In the genomic region with DNA sequence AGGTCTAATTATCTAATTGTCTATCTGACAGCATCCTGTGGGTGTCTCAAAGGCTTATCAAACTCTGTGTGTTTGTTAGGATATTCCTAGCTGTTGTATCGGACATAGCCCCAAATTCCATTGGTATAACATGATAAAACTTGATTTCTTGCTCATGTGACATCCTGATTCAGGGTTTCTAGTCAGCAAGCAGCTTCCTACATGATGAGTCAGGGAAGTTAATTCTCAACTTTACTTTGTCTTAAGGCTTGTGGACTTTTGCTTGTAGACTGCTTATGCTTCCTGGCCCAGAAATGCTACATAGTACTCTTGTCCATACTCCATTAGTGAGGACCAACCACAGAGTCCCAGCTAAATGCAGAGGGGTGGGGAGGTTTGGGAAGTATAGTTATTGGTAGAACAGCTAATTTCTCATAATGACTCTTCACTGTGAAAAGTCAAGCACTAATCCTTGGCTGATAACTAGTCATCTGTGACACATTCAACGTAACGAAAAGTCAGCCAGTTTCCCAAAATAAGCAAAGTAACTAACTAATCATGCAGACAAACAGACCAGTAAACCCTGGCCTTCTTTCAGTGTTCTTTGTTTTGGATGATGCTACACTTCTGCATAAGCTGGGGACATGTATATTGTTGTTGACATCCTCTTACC, we compare ENCODE assay signal across 18 cellular contexts. TPM values are rescaled to one million over a fixed set of nuclear protein-coding genes. Genes with fewer than 3 reads are reported as not detected.
A peak's percentile ranks its signal among the peaks of the same experiment; 100 is the strongest.
DNase-seq lines count a peak whose midpoint lies in the region; ATAC-seq and TF ChIP-seq lines count a peak whose summit lies in the region.
"Had no signal": no experiment of that assay in that cellular context is flagged by ENCODE, and none has a peak within 500 bp of the region (broad histone marks: within the 10 kb centered on the region; RNA-seq: fewer than 3 reads in every experiment).

No MANE protein-coding gene starts in this region.

- peaks cover 25% of the 10 kb centered on the region for H3K4me1 Mint-ChIP-seq in osteocyte (ENCODE audit: unreplicated experiment)
- H3K4me1 Mint-ChIP-seq: activated naive CD8-positive, alpha-beta T cell treated with anti-CD3 and anti-CD28 coated beads for 36 hours had no signal

- H3K27ac Mint-ChIP-seq in osteocyte (ENCODE audit: unreplicated experiment), result peak overlapping the region; percentile 45
- H3K27ac Mint-ChIP-seq: activated naive CD8-positive, alpha-beta T cell treated with anti-CD3 and anti-CD28 coated beads for 36 hours had no signal

- no peak overlapping the region for H3K4me3 ChIP-seq in fibroblast of lung (replicated peaks in 1 of 4; ENCODE audit: control extremely low read depth in 1 of 4, insufficient read depth in 1 of 4, low read depth in 3 of 4, low read length in 4 of 4)
- H3K4me3 ChIP-seq in stomach, result no peak overlapping the region
- no peak overlapping the region for H3K4me3 ChIP-seq in esophagus muscularis mucosa
- H3K4me3 ChIP-seq: coronary artery, gastroesophageal sphincter, SJSA1, skin epidermis, suprapubic skin had no signal

- no peak overlapping the region for H3K4me3 Mint-ChIP-seq in osteocyte (ENCODE audit: unreplicated experiment)
- H3K4me3 Mint-ChIP-seq: activated naive CD8-positive, alpha-beta T cell treated with anti-CD3 and anti-CD28 coated beads for 36 hours had no signal

- H3K79me2 ChIP-seq in fibroblast of lung (ENCODE audit: control insufficient read depth, insufficient read depth, low read length), result no peaks in the 10 kb centered on the region

- in situ Hi-C loops in G401 (cut with HindIII; ENCODE audit: low sequenced_read_pairs), result no loop called here

- no peaks in the 10 kb centered on the region for H3K36me3 ChIP-seq in fibroblast of lung (ENCODE audit: control insufficient read depth, insufficient read depth, low read length)
- no peaks in the 10 kb centered on the region for H3K36me3 ChIP-seq in stomach
- no peaks in the 10 kb centered on the region for H3K36me3 ChIP-seq in esophagus muscularis mucosa
- H3K36me3 ChIP-seq: gastroesophageal sphincter, SJSA1, suprapubic skin had no signal

- H3K9me3 ChIP-seq in fibroblast of lung (ENCODE audit: control insufficient read depth, insufficient read depth, low read depth, low read length), result no peaks in the 10 kb centered on the region
- H3K9me3 ChIP-seq in stomach, result no peaks in the 10 kb centered on the region
- H3K9me3 ChIP-seq in esophagus muscularis mucosa, result no peaks in the 10 kb centered on the region
- H3K9me3 ChIP-seq: gastroesophageal sphincter, SJSA1, suprapubic skin had no signal

- H2AFZ ChIP-seq in fibroblast of lung (ENCODE audit: low read length), result no peak overlapping the region

- no peaks in the 10 kb centered on the region for H3K4me1 ChIP-seq in fibroblast of lung (ENCODE audit: control insufficient read depth, extremely low read depth, insufficient read depth, low read length)
- H3K4me1 ChIP-seq in stomach, result no peaks in the 10 kb centered on the region
- no peaks in the 10 kb centered on the region for H3K4me1 ChIP-seq in esophagus muscularis mucosa
- H3K4me1 ChIP-seq: gastroesophageal sphincter, SJSA1, suprapubic skin had no signal

- TF ChIP-seq EP300 in stomach (IDR thresholded peaks at IDR 0.05), result no peak
- TF ChIP-seq EP300 in esophagus muscularis mucosa (IDR thresholded peaks at IDR 0.05), result no peak

- H3K27ac ChIP-seq in fibroblast of lung (ENCODE audit: insufficient read depth, low read length) (no peak overlapping the region), stomach (no peak overlapping the region), esophagus muscularis mucosa (replicated peaks in 1 of 4) (no peak overlapping the region)
- H3K27ac ChIP-seq: coronary artery, gastroesophageal sphincter, SJSA1, skin epidermis, suprapubic skin had no signal

- no peak overlapping the region for H3K9ac ChIP-seq in fibroblast of lung (ENCODE audit: insufficient read depth, low read length)

- H3K27me3 ChIP-seq in fibroblast of lung (ENCODE audit: control insufficient read depth, insufficient read depth, low read length), result no peaks in the 10 kb centered on the region
- H3K27me3 ChIP-seq in stomach, result no peaks in the 10 kb centered on the region
- no peaks in the 10 kb centered on the region for H3K27me3 ChIP-seq in esophagus muscularis mucosa
- H3K27me3 ChIP-seq: gastroesophageal sphincter, SJSA1, suprapubic skin had no signal

- intact Hi-C loops in stomach (cut with DNase I; ENCODE audit: low total_unique reads), result no loop called here
- intact Hi-C loops in esophagus muscularis mucosa (cut with DNase I), result no loop called here

- 55 to 74% (median 65%) methylated on average over 3 of the region's 3 CpGs for WGBS in stomach, 5 donors
- 66% methylated on average over 3 of the region's 3 CpGs for WGBS in esophagus muscularis mucosa

- no peaks in the 10 kb centered on the region for H3K36me3 Mint-ChIP-seq in osteocyte (ENCODE audit: unreplicated experiment)
- H3K36me3 Mint-ChIP-seq: activated naive CD8-positive, alpha-beta T cell treated with anti-CD3 and anti-CD28 coated beads for 36 hours had no signal

- no peaks in the 10 kb centered on the region for H3K27me3 Mint-ChIP-seq in osteocyte (ENCODE audit: unreplicated experiment)
- H3K27me3 Mint-ChIP-seq: activated naive CD8-positive, alpha-beta T cell treated with anti-CD3 and anti-CD28 coated beads for 36 hours had no signal

- TF ChIP-seq POLR2A in stomach (IDR thresholded peaks at IDR 0.05) (no peak), esophagus muscularis mucosa (IDR thresholded peaks at IDR 0.05; ENCODE audit: low read depth) (no peak)

- DNase-seq in G401 (ENCODE audit: low spot score) (peak; percentile 18), RKO (ENCODE audit: low spot score) (peak; percentile 60), fibroblast of lung (ENCODE audit: low read depth in 2 of 2) (peak; percentile 66 to 76), osteocyte (ENCODE audit: extremely low spot score, unreplicated experiment) (no peak), stomach (no peak), esophagus muscularis mucosa (ENCODE audit: extremely low spot score) (no peak)
- DNase-seq in activated effector memory CD4-positive, alpha-beta T cell treated with Interleukin-2 at 50 U/mL for 16 hours, result no peak
- DNase-seq: activated naive CD8-positive, alpha-beta T cell treated with anti-CD3 and anti-CD28 coated beads for 36 hours; C1 segment of cervical spinal cord; left cardiac atrium; NCI-H1436 had no signal

- no peaks in the 10 kb centered on the region for H4K20me1 ChIP-seq in fibroblast of lung (ENCODE audit: control insufficient read depth, extremely low read depth, insufficient read depth, low read length)

- H3K9me3 Mint-ChIP-seq in osteocyte (ENCODE audit: unreplicated experiment), result peaks cover 6% of the 10 kb centered on the region
- H3K9me3 Mint-ChIP-seq: activated naive CD8-positive, alpha-beta T cell treated with anti-CD3 and anti-CD28 coated beads for 36 hours; nephron had no signal

- no peak overlapping the region for H3K4me2 ChIP-seq in fibroblast of lung (ENCODE audit: extremely low read depth, insufficient read depth, low read length)

- TF ChIP-seq CTCF in fibroblast of lung (conservative IDR thresholded peaks at IDR 0.05 in 1 of 2, IDR thresholded peaks at IDR 0.05 in 1 of 2; ENCODE audit: low read depth in 1 of 2, low read length in 2 of 2), result no peak
- TF ChIP-seq CTCF in osteocyte (IDR thresholded peaks at IDR 0.05), result no peak
- no peak for TF ChIP-seq CTCF in stomach (IDR thresholded peaks at IDR 0.05)
- TF ChIP-seq CTCF in esophagus muscularis mucosa (IDR thresholded peaks at IDR 0.05), result no peak

- ATAC-seq in HG02763 (IDR thresholded peaks at IDR 0.05; ENCODE audit: unreplicated experiment), result no peak
- ATAC-seq: gastroesophageal sphincter, left cardiac atrium had no signal

RNA-seq across cellular contexts. Expression of gene NKAIN2, which starts 25.8 kb away (rescaled TPM):
- not detected in 2 replicates for total RNA-seq in G401 (2014; rRNA removed; shearing (Covaris generic))
- total RNA-seq in fibroblast of lung (not detected in 2 replicates), osteocyte (17.8 and 28.0 TPM in 2 replicates), stomach (1 to 10 TPM in 2 of 5 donors, not detected in 3; 1.5 to 9.6 TPM), esophagus muscularis mucosa (under 1 TPM in 3 of 4 donors, not detected in 1; 0.11 to 0.66 (median 0.13) TPM)
- polyA plus RNA-seq in fibroblast of lung (not detected in 2 replicates), stomach (under 1 TPM in 1 of 3 donors, not detected in 2; 0.13 TPM)
- polyA plus RNA-seq in fibroblast of lung (2012), result 0.05 TPM in 1 of 2 replicates, not detected in the other
- not detected in 2 replicates for polyA minus RNA-seq in fibroblast of lung (ENCODE audit: low replicate concordance)
- total RNA-seq: activated naive CD8-positive, alpha-beta T cell treated with anti-CD3 and anti-CD28 coated beads for 36 hours; SJSA1 had no signal

Comparison
In these comparisons a context has a peak if more than half of its experiments do, and no peak if none do; other contexts are left out.
1. DNase-seq: peak in G401 (single experiment), RKO (single experiment) and fibroblast of lung (2 of 2); none in osteocyte (single experiment), stomach (single experiment), activated effector memory CD4-positive, alpha-beta T cell treated with Interleukin-2 at 50 U/mL for 16 hours (single experiment) and esophagus muscularis mucosa (single experiment).